20 cellular contexts compared by ENCODE assay signal in the genomic region with DNA sequence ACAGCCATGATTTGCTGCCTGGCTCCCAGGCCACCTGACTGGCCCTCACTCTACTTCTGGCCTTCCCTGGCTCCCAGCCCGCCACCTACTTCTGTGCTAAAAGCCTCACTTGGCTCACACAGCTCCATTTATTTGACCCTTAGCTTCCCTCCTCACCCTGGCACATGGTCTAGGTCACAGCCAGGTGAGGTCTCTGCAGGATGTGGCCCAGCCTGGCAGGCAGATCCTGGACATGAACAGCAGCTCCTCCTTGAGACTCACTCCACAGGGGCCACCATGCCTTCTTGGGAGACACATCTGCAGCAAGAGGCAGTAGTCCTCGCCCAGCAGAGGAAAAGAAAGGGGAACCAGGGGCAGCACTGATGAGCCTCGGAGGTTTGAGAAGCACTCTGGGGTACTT.
DNase-seq lines count a peak whose midpoint lies in the region; ATAC-seq and TF ChIP-seq lines count a peak whose summit lies in the region.
"Had no signal": no experiment of that assay in that cellular context is flagged by ENCODE, and none has a peak within 500 bp of the region (broad histone marks: within the 10 kb centered on the region; RNA-seq: fewer than 3 reads in every experiment).

No MANE protein-coding gene starts in this region.

- H3K4me1 Mint-ChIP-seq in CD14-positive monocyte, result no peaks in the 10 kb centered on the region
- H3K4me1 Mint-ChIP-seq in WTC11, result peaks cover 7% of the 10 kb centered on the region
- H3K4me1 Mint-ChIP-seq: B cell had no signal

- no peaks in the 10 kb centered on the region for H3K36me3 ChIP-seq in WERI-Rb-1
- H3K36me3 ChIP-seq in stomach, result no peaks in the 10 kb centered on the region
- H3K36me3 ChIP-seq in uterus, result no peaks in the 10 kb centered on the region

- no peak overlapping the region for H3K4me3 Mint-ChIP-seq in CD14-positive monocyte
- no peak overlapping the region for H3K4me3 Mint-ChIP-seq in WTC11
- H3K4me3 Mint-ChIP-seq: B cell, GM23338 had no signal

- peaks cover 0 to 6% (median 6%) of the 10 kb centered on the region in 3 donors for H3K27me3 Mint-ChIP-seq in CD14-positive monocyte (ENCODE audit: low read depth in 3 of 3)
- H3K27me3 Mint-ChIP-seq in WTC11 (ENCODE audit: low read depth), result no peaks in the 10 kb centered on the region

- peak overlapping the region in 1 of 7 donors; percentile 14 for H3K27ac Mint-ChIP-seq in CD14-positive monocyte
- no peak overlapping the region for H3K27ac Mint-ChIP-seq in WTC11
- H3K27ac Mint-ChIP-seq: B cell, GM23338 had no signal

- DNase-seq in CD14-positive monocyte (ENCODE audit: low spot score), result peak; percentile 17
- peak; percentile 1 for DNase-seq in WERI-Rb-1
- DNase-seq in mesenteric fat pad (ENCODE audit: low spot score), result peak; percentile 49
- peak; percentile 11 for DNase-seq in stomach
- DNase-seq in uterus, result no peak
- DNase-seq in WTC11 (ENCODE audit: low spot score), result no peak
- DNase-seq: DMS79, Karpas-422, MV-4-11, NCI-H1105 treated with DMSO at 0.1 percent for 48 hours, NCI-H2029 treated with DMSO at 0.1 percent for 48 hours, NCI-H226, NCI-H510A treated with DMSO at 0.1 percent for 48 hours, NCI-H748 treated with DMSO at 0.1 percent for 48 hours, OCI-M1, Right ventricle myocardium superior had no signal

- H3K4me3 ChIP-seq in WERI-Rb-1 (ENCODE audit: low read depth, low read length) (no peak overlapping the region), stomach (no peak overlapping the region), uterus (no peak overlapping the region)
- H3K4me3 ChIP-seq: A549, GM23338 had no signal

- no peaks in the 10 kb centered on the region for H3K9me3 Mint-ChIP-seq in CD14-positive monocyte
- peaks cover 9% of the 10 kb centered on the region for H3K9me3 Mint-ChIP-seq in WTC11
- H3K9me3 Mint-ChIP-seq: GM23338 had no signal

- no peak for TF ChIP-seq EP300 in stomach (IDR thresholded peaks at IDR 0.05)

- CTCF ChIA-PET in WTC11 (lab: Charles Lee), result no interaction called here

- H3K27me3 ChIP-seq in WERI-Rb-1 (ENCODE audit: insufficient read depth, low read depth, severe bottlenecking) (no peaks in the 10 kb centered on the region), stomach (no peaks in the 10 kb centered on the region), uterus (no peaks in the 10 kb centered on the region)

- ATAC-seq in HG02678 (IDR thresholded peaks at IDR 0.05; ENCODE audit: unreplicated experiment), result no peak
- ATAC-seq in WTC11, result no peak
- ATAC-seq: A549, GM23338 had no signal

- TF ChIP-seq POLR2A in stomach (IDR thresholded peaks at IDR 0.05) (no peak), uterus (IDR thresholded peaks at IDR 0.05) (no peak)

- no peak for TF ChIP-seq CTCF in CD14-positive monocyte (IDR thresholded peaks at IDR 0.05)
- TF ChIP-seq CTCF in WERI-Rb-1 (IDR thresholded peaks at IDR 0.05; ENCODE audit: low read depth, low read length), result no peak
- no peak for TF ChIP-seq CTCF in stomach (IDR thresholded peaks at IDR 0.05)
- TF ChIP-seq CTCF in uterus (IDR thresholded peaks at IDR 0.05), result no peak
- TF ChIP-seq CTCF in WTC11 (IDR thresholded peaks at IDR 0.05), result no peak

- intact Hi-C loops in CD14-positive monocyte (cut with micrococcal nuclease), result no loop called here
- intact Hi-C loops in stomach (cut with DNase I; ENCODE audit: low total_unique reads), result no loop called here
- intact Hi-C loops in uterus (cut with DNase I; ENCODE audit: low total_unique reads), result no loop called here

- H3K9me3 ChIP-seq in WERI-Rb-1 (ENCODE audit: severe bottlenecking) (no peaks in the 10 kb centered on the region), stomach (no peaks in the 10 kb centered on the region), uterus (no peaks in the 10 kb centered on the region)
- H3K9me3 ChIP-seq: A549 had no signal

- H3K36me3 Mint-ChIP-seq in CD14-positive monocyte, result no peaks in the 10 kb centered on the region
- no peaks in the 10 kb centered on the region for H3K36me3 Mint-ChIP-seq in WTC11

- 63 to 80% (median 71%) methylated on average over 3 of the region's 3 CpGs for WGBS in stomach, 5 donors

- no peaks in the 10 kb centered on the region for H3K4me1 ChIP-seq in stomach
- no peaks in the 10 kb centered on the region for H3K4me1 ChIP-seq in uterus
- H3K4me1 ChIP-seq: A549 had no signal

- H3K27ac ChIP-seq in WERI-Rb-1, result no peak overlapping the region
- no peak overlapping the region for H3K27ac ChIP-seq in stomach
- no peak overlapping the region for H3K27ac ChIP-seq in uterus
- H3K27ac ChIP-seq: A549 had no signal

- POLR2A ChIA-PET in WTC11 (lab: Charles Lee), result no interaction called here

TF ChIP-seq in WTC11, 78 proteins besides CTCF, POLR2A, EP300 and RAD21 (continues in another document):
- no peak for TF ChIP-seq ZSCAN18 (CRISPR knock-in tag; IDR thresholded peaks at IDR 0.05)
- TF ChIP-seq ZNF423 (CRISPR knock-in tag; IDR thresholded peaks at IDR 0.05), result no peak
- TF ChIP-seq ATF1 (CRISPR knock-in tag; IDR thresholded peaks at IDR 0.05), result no peak
- TF ChIP-seq ZNF138 (CRISPR knock-in tag; conservative IDR thresholded peaks at IDR 0.05), result no peak
- TF ChIP-seq FOXK1 (CRISPR knock-in tag; IDR thresholded peaks at IDR 0.05), result no peak
- TF ChIP-seq, protein P1, sequence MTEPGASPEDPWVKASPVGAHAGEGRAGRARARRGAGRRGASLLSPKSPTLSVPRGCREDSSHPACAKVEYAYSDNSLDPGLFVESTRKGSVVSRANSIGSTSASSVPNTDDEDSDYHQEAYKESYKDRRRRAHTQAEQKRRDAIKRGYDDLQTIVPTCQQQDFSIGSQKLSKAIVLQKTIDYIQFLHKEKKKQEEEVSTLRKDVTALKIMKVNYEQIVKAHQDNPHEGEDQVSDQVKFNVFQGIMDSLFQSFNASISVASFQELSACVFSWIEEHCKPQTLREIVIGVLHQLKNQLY (CRISPR knock-in tag; IDR thresholded peaks at IDR 0.05), result no peak
- TF ChIP-seq MXD4 (CRISPR knock-in tag; IDR thresholded peaks at IDR 0.05; ENCODE audit: borderline replicate concordance), result no peak
- TF ChIP-seq SMAD3 (CRISPR knock-in tag; IDR thresholded peaks at IDR 0.05; ENCODE audit: borderline replicate concordance), result no peak
- TF ChIP-seq, protein P2, sequence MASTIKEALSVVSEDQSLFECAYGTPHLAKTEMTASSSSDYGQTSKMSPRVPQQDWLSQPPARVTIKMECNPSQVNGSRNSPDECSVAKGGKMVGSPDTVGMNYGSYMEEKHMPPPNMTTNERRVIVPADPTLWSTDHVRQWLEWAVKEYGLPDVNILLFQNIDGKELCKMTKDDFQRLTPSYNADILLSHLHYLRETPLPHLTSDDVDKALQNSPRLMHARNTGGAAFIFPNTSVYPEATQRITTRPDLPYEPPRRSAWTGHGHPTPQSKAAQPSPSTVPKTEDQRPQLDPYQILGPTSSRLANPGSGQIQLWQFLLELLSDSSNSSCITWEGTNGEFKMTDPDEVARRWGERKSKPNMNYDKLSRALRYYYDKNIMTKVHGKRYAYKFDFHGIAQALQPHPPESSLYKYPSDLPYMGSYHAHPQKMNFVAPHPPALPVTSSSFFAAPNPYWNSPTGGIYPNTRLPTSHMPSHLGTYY (CRISPR knock-in tag; IDR thresholded peaks at IDR 0.05), result no peak
- TF ChIP-seq AFF4 (CRISPR knock-in tag; IDR thresholded peaks at IDR 0.05; ENCODE audit: borderline replicate concordance), result no peak
- TF ChIP-seq, protein P3, sequence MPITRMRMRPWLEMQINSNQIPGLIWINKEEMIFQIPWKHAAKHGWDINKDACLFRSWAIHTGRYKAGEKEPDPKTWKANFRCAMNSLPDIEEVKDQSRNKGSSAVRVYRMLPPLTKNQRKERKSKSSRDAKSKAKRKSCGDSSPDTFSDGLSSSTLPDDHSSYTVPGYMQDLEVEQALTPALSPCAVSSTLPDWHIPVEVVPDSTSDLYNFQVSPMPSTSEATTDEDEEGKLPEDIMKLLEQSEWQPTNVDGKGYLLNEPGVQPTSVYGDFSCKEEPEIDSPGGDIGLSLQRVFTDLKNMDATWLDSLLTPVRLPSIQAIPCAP (CRISPR knock-in tag; IDR thresholded peaks at IDR 0.05), result no peak
- TF ChIP-seq RORB (CRISPR knock-in tag; IDR thresholded peaks at IDR 0.05), result no peak
- no peak for TF ChIP-seq RELA (CRISPR knock-in tag; IDR thresholded peaks at IDR 0.05; ENCODE audit: borderline replicate concordance)

Comparison
In these comparisons a context has a peak if more than half of its experiments do, and no peak if none do; other contexts are left out.
1. DNase-seq: peak in CD14-positive monocyte (single experiment), WERI-Rb-1 (single experiment), mesenteric fat pad (single experiment) and stomach (single experiment); none in uterus (0 of 2) and WTC11 (single experiment).